In the genomic region with DNA sequence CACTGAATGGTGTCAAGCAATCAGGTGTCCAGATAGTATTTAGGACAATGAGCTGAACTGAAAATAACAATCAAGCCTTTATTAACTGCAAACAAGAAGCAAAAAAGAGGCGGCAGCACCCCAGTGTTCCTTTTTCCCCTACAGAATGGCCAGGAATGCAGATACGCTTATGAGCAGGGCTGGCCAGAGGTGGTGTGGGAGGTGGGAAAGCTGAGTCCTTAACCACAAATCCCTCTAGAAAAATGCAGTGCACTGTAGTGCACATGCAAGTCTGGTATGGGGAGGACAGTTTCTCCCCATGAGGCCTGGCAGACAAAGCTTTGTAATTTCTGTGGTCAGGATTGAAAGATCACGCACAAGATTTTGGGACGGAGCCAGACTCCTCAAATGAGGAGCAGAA, we compare ENCODE assay signal across 27 cellular contexts. TPM values are rescaled to one million over a fixed set of nuclear protein-coding genes. Genes with fewer than 3 reads are reported as not detected.
A peak's percentile ranks its signal among the peaks of the same experiment; 100 is the strongest.
DNase-seq lines count a peak whose midpoint lies in the region; ATAC-seq and TF ChIP-seq lines count a peak whose summit lies in the region.
"Had no signal": no experiment of that assay in that cellular context is flagged by ENCODE, and none has a peak within 500 bp of the region (broad histone marks: within the 10 kb centered on the region; RNA-seq: fewer than 3 reads in every experiment).

No MANE protein-coding gene starts in this region.

- CTCF ChIA-PET in PC-3 (lab: Charles Lee): interaction anchor here (0.8 kb wide), 1 partner anchor 47 kb away, joined by 3 read pairs; no protein-coding TSS in a partner anchor

- no peaks in the 10 kb centered on the region for H3K9me2 ChIP-seq in PC-3 (replicated peaks; ENCODE audit: low read length)

- no peak overlapping the region for H3K9ac ChIP-seq in BLaER1 treated with 17β-estradiol and CSF1 and Interleukin-3, amounts not matched to agents 10 nM and 100 nM
- H3K9ac ChIP-seq in smooth muscle cell (ENCODE audit: low read depth) (no peak overlapping the region), PC-3 (ENCODE audit: low read length) (no peak overlapping the region)

- H4K20me1 ChIP-seq in BLaER1 treated with 17β-estradiol and CSF1 and Interleukin-3, amounts not matched to agents 10 nM and 100 nM: no peaks in the 10 kb centered on the region
- H4K20me1 ChIP-seq in smooth muscle cell (ENCODE audit: low read depth) (no peaks in the 10 kb centered on the region), PC-3 (ENCODE audit: low read length) (no peaks in the 10 kb centered on the region)

- H3K4me1 ChIP-seq in BLaER1 treated with 17β-estradiol and CSF1 and Interleukin-3, amounts not matched to agents 10 nM and 100 nM: peaks cover 28 to 80% (median 44%) of the 10 kb centered on the region in 10 experiments
- H3K4me1 ChIP-seq in smooth muscle cell (ENCODE audit: low read depth) (peaks cover 10% of the 10 kb centered on the region), PC-3 (ENCODE audit: insufficient read depth, low read length) (no peaks in the 10 kb centered on the region)
- H3K4me1 ChIP-seq: tibial artery had no signal

- H3K79me2 ChIP-seq in smooth muscle cell (ENCODE audit: low read depth) (no peaks in the 10 kb centered on the region), PC-3 (ENCODE audit: low read length) (no peaks in the 10 kb centered on the region)

- ATAC-seq in HG02840 (IDR thresholded peaks at IDR 0.05; ENCODE audit: low FRiP score, unreplicated experiment) (no peak), PC-3 (no peak), GM21576 (IDR thresholded peaks at IDR 0.05; ENCODE audit: unreplicated experiment) (no peak)
- ATAC-seq: activated T-helper 17 cell treated with anti-CD3 and anti-CD28 coated beads, Interleukin-2, amount 50 U/mL, for 72 hours; CD8-positive, alpha-beta T cell; natural killer cell treated with Interleukin-12 subunit alpha and Interleukin-12 subunit beta and Interleukin-15 and Interleukin-18, amount 100 ng/mL, for 72 hours had no signal

- TF ChIP-seq CTCF in brain microvascular endothelial cell (IDR thresholded peaks at IDR 0.05; ENCODE audit: low read depth, low read length, missing control alignments) (no peak), smooth muscle cell (IDR thresholded peaks at IDR 0.05; ENCODE audit: borderline replicate concordance, insufficient read depth, poor library complexity, severe bottlenecking) (no peak), PC-3 (conservative IDR thresholded peaks at IDR 0.05; ENCODE audit: low read depth, low read length) (no peak)

- in situ Hi-C loops in brain microvascular endothelial cell (cut with HindIII; ENCODE audit: low pct_ligation_motif_present, low sequenced_read_pairs): no loop called here

- BruUV-seq in PC-3 (replicated peaks; lab: Mats Ljungman, UMichigan): no TSS peak

- intact Hi-C loops in PC-3 (cut with micrococcal nuclease): no loop called here

- no peak overlapping the region for H2AFZ ChIP-seq in smooth muscle cell (ENCODE audit: low read depth)
- no peak overlapping the region for H2AFZ ChIP-seq in PC-3 (ENCODE audit: low read length)

- POLR2A ChIA-PET in PC-3 (lab: Charles Lee; ENCODE audit: unreplicated experiment): interaction anchor here (0.5 kb wide), 1 partner anchor 114 kb away, joined by 3 read pairs; no protein-coding TSS in a partner anchor

- 0 out of 22 replicates have a peak overlapping the region, but pooled peaks of 1 of the 11 experiments have one; percentile 8 for H3K27ac ChIP-seq in BLaER1 treated with 17β-estradiol and CSF1 and Interleukin-3, amounts not matched to agents 10 nM and 100 nM
- H3K27ac ChIP-seq in brain microvascular endothelial cell: no peak overlapping the region
- H3K27ac ChIP-seq in smooth muscle cell (ENCODE audit: low read depth): peak overlapping the region; percentile 20
- H3K27ac ChIP-seq in PC-3 (ENCODE audit: low read length): no peak overlapping the region
- H3K27ac ChIP-seq: dorsolateral prefrontal cortex, SK-N-MC, tibial artery had no signal

- peak overlapping the region in 8 of 11 experiments; percentile 17 to 49 (median 26); a peak in 10 of 22 replicates for H3K4me2 ChIP-seq in BLaER1 treated with 17β-estradiol and CSF1 and Interleukin-3, amounts not matched to agents 10 nM and 100 nM
- H3K4me2 ChIP-seq in smooth muscle cell: peak overlapping the region; percentile 31
- H3K4me2 ChIP-seq in PC-3 (ENCODE audit: low read length): no peak overlapping the region

- WGBS in smooth muscle cell (ENCODE audit: low lambda C conversion rate): 31% methylated on average over 4 of the region's 4 CpGs

- peak; percentile 32 for DNase-seq in NCI-H226
- peak; percentile 24 for DNase-seq in brain microvascular endothelial cell
- no peak for DNase-seq in smooth muscle cell (lab: John Stamatoyannopoulos, UW; ENCODE audit: unreplicated experiment)
- DNase-seq in PC-3: no peak
- DNase-seq: activated CD4-positive, alpha-beta memory T cell treated with anti-CD3 and anti-CD28 coated beads for 36 hours; activated CD4-positive, CD25-positive, alpha-beta regulatory T cell treated with anti-CD3 and anti-CD28 coated beads, Interleukin-2, amount 50 U/mL, for 72 hours; activated CD8-positive, alpha-beta memory T cell treated with anti-CD3 and anti-CD28 coated beads, Interleukin-2, amount 50 U/mL, for 48 hours; activated naive CD4-positive, alpha-beta T cell treated with anti-CD3 and anti-CD28 coated beads, Interleukin-2, amount 50 U/mL, for 16 hours; anterior cingulate cortex; CD8-positive, alpha-beta T cell; dorsolateral prefrontal cortex; KBM-7; NCI-H1436 treated with DMSO at 0.1 percent for 48 hours; NCI-H2107; NCI-H446; NCI-H82; retina; small intestine; stimulated activated CD4-positive, alpha-beta T cell treated with anti-CD3 and anti-CD28 coated beads, Interleukin-1b, Interleukin-23, amount 100 ng/mL, for 48 hours; stimulated activated CD8-positive, alpha-beta memory T cell treated with anti-CD3 and anti-CD28 coated beads, Interleukin-4, amount 100 ng/mL, for 48 hours; tibial artery had no signal

- no peak overlapping the region for H3K4me3 ChIP-seq in BLaER1 treated with 17β-estradiol and CSF1 and Interleukin-3, amounts not matched to agents 10 nM and 100 nM
- no peak overlapping the region for H3K4me3 ChIP-seq in brain microvascular endothelial cell (ENCODE audit: low read depth, low read length)
- H3K4me3 ChIP-seq in smooth muscle cell: no peak overlapping the region
- no peak overlapping the region for H3K4me3 ChIP-seq in PC-3 (ENCODE audit: low read length)
- H3K4me3 ChIP-seq: dorsolateral prefrontal cortex, SK-N-MC, tibial artery had no signal

- H3F3A ChIP-seq in smooth muscle cell (ENCODE audit: low read depth): no peaks in the 10 kb centered on the region
- no peaks in the 10 kb centered on the region for H3F3A ChIP-seq in PC-3 (ENCODE audit: low read length, unreplicated experiment)

- H3K36me3 ChIP-seq in BLaER1 treated with 17β-estradiol and CSF1 and Interleukin-3, amounts not matched to agents 10 nM and 100 nM: no peaks in the 10 kb centered on the region
- H3K36me3 ChIP-seq in brain microvascular endothelial cell (replicated peaks): no peaks in the 10 kb centered on the region
- no peaks in the 10 kb centered on the region for H3K36me3 ChIP-seq in smooth muscle cell (ENCODE audit: low read depth)
- no peaks in the 10 kb centered on the region for H3K36me3 ChIP-seq in PC-3 (ENCODE audit: low read depth, low read length)
- H3K36me3 ChIP-seq: tibial artery had no signal

- H3K9me3 ChIP-seq in BLaER1 treated with 17β-estradiol and CSF1 and Interleukin-3, amounts not matched to agents 10 nM and 100 nM (replicated peaks in 1 of 11): peaks cover 7 to 40% (median 33%) of the 10 kb centered on the region in 11 experiments; a peak in 21 of 22 replicates
- H3K9me3 ChIP-seq in smooth muscle cell (replicated peaks; ENCODE audit: low read depth): no peaks in the 10 kb centered on the region
- H3K9me3 ChIP-seq in PC-3 (ENCODE audit: low read length): no peaks in the 10 kb centered on the region
- H3K9me3 ChIP-seq: tibial artery had no signal

- no peaks in the 10 kb centered on the region for H3K27me3 ChIP-seq in BLaER1 treated with 17β-estradiol and CSF1 and Interleukin-3, amounts not matched to agents 10 nM and 100 nM
- H3K27me3 ChIP-seq in brain microvascular endothelial cell (replicated peaks) (no peaks in the 10 kb centered on the region), smooth muscle cell (ENCODE audit: low read depth) (no peaks in the 10 kb centered on the region), PC-3 (ENCODE audit: low read length) (peaks cover 21% of the 10 kb centered on the region)
- H3K27me3 ChIP-seq: dorsolateral prefrontal cortex, tibial artery had no signal

RNA-seq across cellular contexts. Expression of a gene that starts 10.7 kb away (rescaled TPM):
- total RNA-seq in smooth muscle cell: 56.6 and 93.0 TPM in 2 replicates
- 36.7 and 37.1 TPM in 2 replicates for polyA plus RNA-seq in smooth muscle cell
- total RNA-seq in PC-3 (2014; rRNA removed): 13.2 and 18.4 TPM in 2 replicates

RNA-seq across cellular contexts. Expression of a gene that starts 47.9 kb away (rescaled TPM):
- total RNA-seq in smooth muscle cell (33.4 and 34.4 TPM in 2 replicates), PC-3 (2014; rRNA removed) (25.3 and 26.8 TPM in 2 replicates)
- polyA plus RNA-seq in smooth muscle cell: 35.2 and 40.2 TPM in 2 replicates

Comparison
In these comparisons a context has a peak if more than half of its experiments do, and no peak if none do; other contexts are left out.
1. DNase-seq: peak in NCI-H226 (single experiment) and brain microvascular endothelial cell (single experiment); none in smooth muscle cell (single experiment) and PC-3 (single experiment).